In genomic region chr1:7247683-7248401, GRCh38 we compare ENCODE assay signal across 18 cellular contexts.
DNase-seq lines count a peak whose midpoint lies in the region; ATAC-seq and TF ChIP-seq lines count a peak whose summit lies in the region.
"Had no signal": no experiment of that assay in that cellular context is flagged by ENCODE, and none has a peak within 500 bp of the region (broad histone marks: within the 10 kb centered on the region; RNA-seq: fewer than 3 reads in every experiment).

No MANE protein-coding gene starts in this region.

- no peak for ATAC-seq in activated CD8-positive, alpha-beta memory T cell treated with anti-CD3 and anti-CD28 coated beads, Interleukin-2, amount 10 ng/mL, durations not matched to agents 7 days and 5 days
- ATAC-seq in WTC11 (no peak), HG02759 (IDR thresholded peaks at IDR 0.05; ENCODE audit: unreplicated experiment) (no peak), gastroesophageal sphincter (no peak)
- ATAC-seq: heart right ventricle had no signal

- no peaks in the 10 kb centered on the region for H3K36me3 Mint-ChIP-seq in activated CD8-positive, alpha-beta memory T cell treated with anti-CD3 and anti-CD28 coated beads, Interleukin-2, amount 10 ng/mL, durations not matched to agents 7 days and 5 days
- H3K36me3 Mint-ChIP-seq in WTC11, result no peaks in the 10 kb centered on the region

- H3K4me3 Mint-ChIP-seq in activated CD8-positive, alpha-beta memory T cell treated with anti-CD3 and anti-CD28 coated beads, Interleukin-2, amount 10 ng/mL, durations not matched to agents 7 days and 5 days, result no peak overlapping the region
- no peak overlapping the region for H3K4me3 Mint-ChIP-seq in WTC11
- H3K4me3 Mint-ChIP-seq: activated CD4-positive, alpha-beta T cell treated with anti-CD3 and anti-CD28 coated beads, Interleukin-2, amount 10 ng/mL, durations not matched to agents 24 days and 14 days had no signal

- TF ChIP-seq CTCF in WTC11 (IDR thresholded peaks at IDR 0.05), result no peak
- TF ChIP-seq CTCF in gastroesophageal sphincter (IDR thresholded peaks at IDR 0.05), result no peak

- H3K4me1 Mint-ChIP-seq in activated CD8-positive, alpha-beta memory T cell treated with anti-CD3 and anti-CD28 coated beads, Interleukin-2, amount 10 ng/mL, durations not matched to agents 7 days and 5 days, result no peaks in the 10 kb centered on the region
- peaks cover 8% of the 10 kb centered on the region; the same call in 1 of the 2 replicates for H3K4me1 Mint-ChIP-seq in WTC11
- H3K4me1 Mint-ChIP-seq: activated CD4-positive, alpha-beta T cell treated with anti-CD3 and anti-CD28 coated beads, Interleukin-2, amount 10 ng/mL, durations not matched to agents 24 days and 14 days had no signal

- no peak overlapping the region for H3K27ac Mint-ChIP-seq in activated CD8-positive, alpha-beta memory T cell treated with anti-CD3 and anti-CD28 coated beads, Interleukin-2, amount 10 ng/mL, durations not matched to agents 7 days and 5 days
- peak overlapping the region; percentile 32; the same call in 1 of the 2 replicates for H3K27ac Mint-ChIP-seq in WTC11
- H3K27ac Mint-ChIP-seq: activated CD4-positive, alpha-beta T cell treated with anti-CD3 and anti-CD28 coated beads, Interleukin-2, amount 10 ng/mL, durations not matched to agents 24 days and 14 days had no signal

- no peak for TF ChIP-seq EP300 in gastroesophageal sphincter (IDR thresholded peaks at IDR 0.05)

- no peaks in the 10 kb centered on the region for H3K4me1 ChIP-seq in gastroesophageal sphincter
- H3K4me1 ChIP-seq: heart right ventricle, sigmoid colon had no signal

- H3K9me3 Mint-ChIP-seq in activated CD8-positive, alpha-beta memory T cell treated with anti-CD3 and anti-CD28 coated beads, Interleukin-2, amount 10 ng/mL, durations not matched to agents 7 days and 5 days (ENCODE audit: low read depth), result no peaks in the 10 kb centered on the region
- H3K9me3 Mint-ChIP-seq in WTC11, result peaks cover 8% of the 10 kb centered on the region
- H3K9me3 Mint-ChIP-seq: activated CD4-positive, alpha-beta T cell treated with anti-CD3 and anti-CD28 coated beads, Interleukin-2, amount 10 ng/mL, durations not matched to agents 24 days and 14 days had no signal

- no peaks in the 10 kb centered on the region for H3K36me3 ChIP-seq in gastroesophageal sphincter
- H3K36me3 ChIP-seq: brain microvascular endothelial cell, heart right ventricle, sigmoid colon had no signal

- CTCF ChIA-PET in activated CD8-positive, alpha-beta memory T cell treated with anti-CD3 and anti-CD28 coated beads, Interleukin-2, amount 10 ng/mL, durations not matched to agents 7 days and 5 days (lab: Charles Lee), result no interaction called here
- CTCF ChIA-PET in WTC11 (lab: Charles Lee), result no interaction called here

- H3K27ac ChIP-seq in gastroesophageal sphincter, result no peak overlapping the region
- H3K27ac ChIP-seq: brain microvascular endothelial cell, C4-2B, heart right ventricle, HL-60, sigmoid colon had no signal

- peak; percentile 31 for DNase-seq in activated CD8-positive, alpha-beta memory T cell treated with anti-CD3 and anti-CD28 coated beads, Interleukin-2, amount 10 ng/mL, durations not matched to agents 7 days and 5 days
- no peak for DNase-seq in activated CD8-positive, alpha-beta memory T cell treated with anti-CD3 and anti-CD28 coated beads, Interleukin-2, amount 50 U/mL, for 48 hours
- DNase-seq in WTC11 (ENCODE audit: low spot score), result no peak
- peak; percentile 47 for DNase-seq in medulla oblongata (ENCODE audit: extremely low spot score)
- no peak for DNase-seq in D341Med (ENCODE audit: low spot score)
- DNase-seq in GOT3 (lab: John Stamatoyannopoulos, UW), result no peak
- DNase-seq: ACHN; activated CD4-positive, alpha-beta T cell treated with anti-CD3 and anti-CD28 coated beads, Interleukin-2, amount 10 ng/mL, durations not matched to agents 24 days and 14 days; brain microvascular endothelial cell; GF-D8; heart right ventricle; occipital lobe; sigmoid colon; T-helper 1 cell had no signal

- H3K9me3 ChIP-seq in gastroesophageal sphincter, result no peaks in the 10 kb centered on the region
- H3K9me3 ChIP-seq: sigmoid colon had no signal

- POLR2A ChIA-PET in WTC11 (lab: Charles Lee), result no interaction called here

- WGBS in gastroesophageal sphincter (ENCODE audit: low coverage in 1 of 2), 2 donors, result 69 to 71% methylated on average over 12 to 14 of the region's 20 CpGs

- peaks cover 8% of the 10 kb centered on the region for H3K27me3 Mint-ChIP-seq in activated CD8-positive, alpha-beta memory T cell treated with anti-CD3 and anti-CD28 coated beads, Interleukin-2, amount 10 ng/mL, durations not matched to agents 7 days and 5 days
- no peaks in the 10 kb centered on the region for H3K27me3 Mint-ChIP-seq in WTC11 (ENCODE audit: low read depth)

- H3K4me3 ChIP-seq in gastroesophageal sphincter, result no peak overlapping the region
- H3K4me3 ChIP-seq: heart right ventricle, sigmoid colon had no signal

- TF ChIP-seq POLR2A in gastroesophageal sphincter (IDR thresholded peaks at IDR 0.05), result no peak

- peaks cover 9% of the 10 kb centered on the region for H3K27me3 ChIP-seq in gastroesophageal sphincter
- H3K27me3 ChIP-seq: brain microvascular endothelial cell, sigmoid colon had no signal

TF ChIP-seq in WTC11, 78 proteins besides CTCF, POLR2A, EP300 and RAD21:
- TF ChIP-seq ZNF281 (CRISPR knock-in tag; IDR thresholded peaks at IDR 0.05) (no peak), KAT7 (CRISPR knock-in tag; IDR thresholded peaks at IDR 0.05; ENCODE audit: borderline replicate concordance) (no peak), PREB (CRISPR knock-in tag; IDR thresholded peaks at IDR 0.05; ENCODE audit: borderline replicate concordance) (no peak), PRDM15 (CRISPR knock-in tag; IDR thresholded peaks at IDR 0.05) (no peak), TEAD4 (CRISPR knock-in tag; IDR thresholded peaks at IDR 0.05) (no peak), E2F4 (CRISPR knock-in tag; IDR thresholded peaks at IDR 0.05; ENCODE audit: borderline replicate concordance, low read depth) (no peak), MYBL2 (CRISPR knock-in tag; IDR thresholded peaks at IDR 0.05) (no peak)
TF ChIP-seq in WTC11: peak in this region for 0.

Comparison
In these comparisons a context has a peak if more than half of its experiments do, and no peak if none do; other contexts are left out.
1. DNase-seq: peak in activated CD8-positive, alpha-beta memory T cell treated with anti-CD3 and anti-CD28 coated beads, Interleukin-2, amount 10 ng/mL, durations not matched to agents 7 days and 5 days (single experiment) and medulla oblongata (single experiment); none in activated CD8-positive, alpha-beta memory T cell treated with anti-CD3 and anti-CD28 coated beads, Interleukin-2, amount 50 U/mL, for 48 hours (single experiment), WTC11 (single experiment), D341Med (single experiment) and GOT3 (single experiment).